ENCODE assay signal across 20 cellular contexts in the genomic region with DNA sequence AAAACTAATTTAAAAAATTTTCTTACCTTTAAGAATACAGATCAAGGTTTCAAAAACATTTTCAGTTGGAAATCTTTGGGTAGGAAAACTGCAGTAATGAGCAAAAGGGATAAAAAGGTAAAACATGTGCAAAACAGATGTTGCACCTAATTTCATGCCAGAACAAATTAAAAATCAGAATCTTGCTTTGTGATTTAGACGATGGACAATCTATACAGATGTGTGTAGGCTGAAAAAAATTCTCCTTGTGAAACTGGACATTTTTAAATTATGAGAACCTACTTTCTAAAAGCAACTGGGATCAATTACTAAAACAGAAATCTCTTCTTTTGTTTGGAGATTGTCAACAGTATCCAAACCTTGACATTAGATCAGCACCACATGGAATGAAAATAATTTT.
"Had no signal": no experiment of that assay in that cellular context is flagged by ENCODE, and none has a peak within 500 bp of the region (broad histone marks: within the 10 kb centered on the region; RNA-seq: fewer than 3 reads in every experiment).

No MANE protein-coding gene starts in this region.

- H3K4me1 ChIP-seq: gastroesophageal sphincter, left ventricle myocardium inferior, lower lobe of right lung, neural progenitor cell, right atrium auricular region had no signal

- H3K27me3 Mint-ChIP-seq: memory B cell, type B pancreatic cell had no signal

- H3K4me3 ChIP-seq: dorsolateral prefrontal cortex, gastroesophageal sphincter, left ventricle myocardium inferior, lower lobe of right lung, neural progenitor cell, ovary, right atrium auricular region, sigmoid colon, skin epidermis had no signal

- H3K9ac ChIP-seq: neural progenitor cell had no signal

- H3K4me2 ChIP-seq: neural progenitor cell had no signal

- H3K27ac ChIP-seq: dorsolateral prefrontal cortex, gastroesophageal sphincter, left ventricle myocardium inferior, lower lobe of right lung, neural progenitor cell, ovary, right atrium auricular region, sigmoid colon, skin epidermis had no signal

- H3K4me1 Mint-ChIP-seq: mesothelial cell of epicardium, neural progenitor cell had no signal

- H3K9me3 Mint-ChIP-seq: memory B cell, mesothelial cell of epicardium, natural killer cell, neural progenitor cell, type B pancreatic cell had no signal

- H3K9me3 ChIP-seq: gastroesophageal sphincter, left ventricle myocardium inferior, lower lobe of right lung, ovary, right atrium auricular region, sigmoid colon had no signal

- H3K27me3 ChIP-seq: dorsolateral prefrontal cortex, gastroesophageal sphincter, neural progenitor cell, ovary, right atrium auricular region, sigmoid colon had no signal

- H3K27ac Mint-ChIP-seq: memory B cell, mesothelial cell of epicardium, neural progenitor cell, type B pancreatic cell had no signal

- ATAC-seq: gastroesophageal sphincter, left cardiac atrium, lower lobe of right lung, natural killer cell had no signal

- H2AFZ ChIP-seq: neural progenitor cell had no signal

- DNase-seq: cortex of kidney; dorsolateral prefrontal cortex; effector CD8-positive, alpha-beta T cell; glutamatergic neuron; kidney; left cardiac atrium; left ventricle myocardium inferior; lower lobe of right lung; natural killer cell; nucleus accumbens; ovary; sigmoid colon; stimulated activated naive CD4-positive, alpha-beta T cell treated with Interleukin-2 at 50 U/mL for 16 hours had no signal

- H3K4me3 Mint-ChIP-seq: memory B cell, mesothelial cell of epicardium, natural killer cell, neural progenitor cell, type B pancreatic cell had no signal

- H3K36me3 ChIP-seq: gastroesophageal sphincter, left ventricle myocardium inferior, lower lobe of right lung, neural progenitor cell, ovary, right atrium auricular region, sigmoid colon had no signal

- H3K36me3 Mint-ChIP-seq: memory B cell, mesothelial cell of epicardium, natural killer cell, neural progenitor cell, type B pancreatic cell had no signal
